ENCODE assay signal across 32 cellular contexts in the genomic region with DNA sequence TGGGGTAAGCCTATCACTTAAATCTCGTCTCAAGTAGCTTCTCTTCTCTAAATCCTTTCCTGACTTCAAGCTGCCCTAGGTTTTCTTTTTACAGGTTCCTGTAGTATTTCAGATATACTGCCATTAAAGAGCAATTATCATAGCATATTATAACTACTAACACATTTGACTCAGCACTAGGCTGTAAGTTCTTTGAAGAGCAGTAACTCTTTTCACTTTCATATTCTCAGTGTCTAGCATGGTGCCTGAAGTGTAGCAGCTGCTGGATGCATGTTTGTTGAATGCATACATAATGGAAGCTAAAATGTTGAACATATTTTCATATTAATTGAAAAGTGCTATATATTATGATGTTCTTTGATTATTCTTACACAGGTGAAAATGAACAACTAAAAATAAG. TPM values are rescaled to one million over a fixed set of nuclear protein-coding genes. Genes with fewer than 3 reads are reported as not detected.
DNase-seq lines count a peak whose midpoint lies in the region; ATAC-seq and TF ChIP-seq lines count a peak whose summit lies in the region.
"Had no signal": no experiment of that assay in that cellular context is flagged by ENCODE, and none has a peak within 500 bp of the region (broad histone marks: within the 10 kb centered on the region; RNA-seq: fewer than 3 reads in every experiment).

No MANE protein-coding gene starts in this region.

- H3K9me2 ChIP-seq in Loucy (replicated peaks; ENCODE audit: low read depth, low read length), result no peaks in the 10 kb centered on the region

- H3K27me3 ChIP-seq in Loucy (ENCODE audit: insufficient read depth, low read length, poor library complexity, severe bottlenecking) (no peaks in the 10 kb centered on the region), upper lobe of right lung (no peaks in the 10 kb centered on the region)
- H3K27me3 ChIP-seq in CD8-positive, alpha-beta T cell (ENCODE audit: insufficient read depth, low read length), result no peaks in the 10 kb centered on the region
- H3K27me3 ChIP-seq: BLaER1 treated with 17β-estradiol and CSF1 and Interleukin-3, amounts not matched to agents 10 nM and 100 nM; cardiac muscle cell; esophagus squamous epithelium; gastrocnemius medialis; thyroid gland had no signal

- H2AFZ ChIP-seq in Loucy (ENCODE audit: low read length), result no peak overlapping the region

- H3K4me1 ChIP-seq in Loucy (ENCODE audit: insufficient read depth, low read length, poor library complexity, severe bottlenecking), result peaks cover 8% of the 10 kb centered on the region
- no peaks in the 10 kb centered on the region for H3K4me1 ChIP-seq in CD8-positive, alpha-beta T cell (ENCODE audit: insufficient read depth, low read length)
- H3K4me1 ChIP-seq in upper lobe of right lung, result no peaks in the 10 kb centered on the region
- H3K4me1 ChIP-seq: esophagus squamous epithelium, gastrocnemius medialis, psoas muscle, thyroid gland had no signal

- H3K36me3 Mint-ChIP-seq in CD8-positive, alpha-beta T cell, result peaks cover 8% of the 10 kb centered on the region
- H3K36me3 Mint-ChIP-seq: immature natural killer cell had no signal

- no peak for TF ChIP-seq CTCF in Loucy (conservative IDR thresholded peaks at IDR 0.05; ENCODE audit: low read length)
- no peak for TF ChIP-seq CTCF in CD8-positive, alpha-beta T cell (IDR thresholded peaks at IDR 0.05)
- no peak for TF ChIP-seq CTCF in upper lobe of right lung (IDR thresholded peaks at IDR 0.05)

- H3K4me3 ChIP-seq in Loucy (ENCODE audit: low read length, poor library complexity, severe bottlenecking) (no peak overlapping the region), upper lobe of right lung (no peak overlapping the region)
- no peak overlapping the region for H3K4me3 ChIP-seq in CD8-positive, alpha-beta T cell (ENCODE audit: low read depth, low read length)
- H3K4me3 ChIP-seq: BLaER1 treated with 17β-estradiol and CSF1 and Interleukin-3, amounts not matched to agents 10 nM and 100 nM; cardiac muscle cell; esophagus squamous epithelium; gastrocnemius medialis; psoas muscle; thyroid gland had no signal

- POLR2A ChIA-PET in CD8-positive, alpha-beta T cell (lab: Charles Lee), result no interaction called here

- peaks cover 4% of the 10 kb centered on the region; the same call in 1 of the 2 replicates for H3F3A ChIP-seq in Loucy (ENCODE audit: low read depth)

- H3K27me3 Mint-ChIP-seq in CD8-positive, alpha-beta T cell (ENCODE audit: low read depth), result peaks cover 2% of the 10 kb centered on the region
- H3K27me3 Mint-ChIP-seq: dendritic cell treated with granulocyte-macrophage colony-stimulating factor and Interleukin-4, amounts not matched to agents 40 ng/mL and 50 ng/mL, for 4 days had no signal

- CTCF ChIA-PET in CD8-positive, alpha-beta T cell (lab: Charles Lee), result no interaction called here

- no peak for DNase-seq in cortex of kidney (lab: John Stamatoyannopoulos, UW)
- no peak for DNase-seq in CD8-positive, alpha-beta T cell
- no peak for DNase-seq in upper lobe of right lung
- DNase-seq: activated CD4-positive, alpha-beta T cell treated with anti-CD3 and anti-CD28 coated beads, Interleukin-2, amount 10 ng/mL, durations not matched to agents 7 days and 5 days; anterior cingulate cortex; esophagus squamous epithelium; gastrocnemius medialis; H9; hippocampal formation; immature natural killer cell; KG1; mesendoderm; NCI-H146; NCI-H510A; PC-3; psoas muscle; stimulated activated naive CD8-positive, alpha-beta T cell treated with anti-CD3 and anti-CD28 coated beads, Interleukin-15, amount 100 ng/mL, for 72 hours; T1000; thyroid gland had no signal

- intact Hi-C loops in CD8-positive, alpha-beta T cell (cut with DNase I, micrococcal nuclease), result no loop called here
- intact Hi-C loops in upper lobe of right lung (cut with DNase I), result no loop called here

- H3K4me1 Mint-ChIP-seq in CD8-positive, alpha-beta T cell (ENCODE audit: low read depth), result no peaks in the 10 kb centered on the region
- H3K4me1 Mint-ChIP-seq: activated naive CD4-positive, alpha-beta T cell treated with anti-CD3 and anti-CD28 coated beads, Interleukin-2, amount 50 U/mL, for 24 hours; immature natural killer cell had no signal

- no peak overlapping the region for H3K27ac Mint-ChIP-seq in CD8-positive, alpha-beta T cell
- H3K27ac Mint-ChIP-seq: activated CD4-positive, alpha-beta T cell treated with anti-CD3 and anti-CD28 coated beads, Interleukin-2, amount 10 ng/mL, durations not matched to agents 7 days and 5 days; activated naive CD4-positive, alpha-beta T cell treated with anti-CD3 and anti-CD28 coated beads, Interleukin-2, amount 50 U/mL, for 24 hours; dendritic cell treated with granulocyte-macrophage colony-stimulating factor and Interleukin-4, amounts not matched to agents 40 ng/mL and 50 ng/mL, for 4 days; H9; immature natural killer cell; stimulated activated naive CD8-positive, alpha-beta T cell treated with anti-CD3 and anti-CD28 coated beads, Interleukin-15, amount 100 ng/mL, for 72 hours had no signal

- no peaks in the 10 kb centered on the region for H3K9me3 ChIP-seq in Loucy (ENCODE audit: insufficient read depth, low read depth, low read length)
- H3K9me3 ChIP-seq in CD8-positive, alpha-beta T cell (ENCODE audit: low read length), result no peaks in the 10 kb centered on the region
- H3K9me3 ChIP-seq in upper lobe of right lung, result no peaks in the 10 kb centered on the region
- H3K9me3 ChIP-seq: BLaER1 treated with 17β-estradiol and CSF1 and Interleukin-3, amounts not matched to agents 10 nM and 100 nM; esophagus squamous epithelium; gastrocnemius medialis; psoas muscle; thyroid gland had no signal

- no peak overlapping the region for H3K9ac ChIP-seq in Loucy (ENCODE audit: low read depth, low read length, poor library complexity, severe bottlenecking)
- H3K9ac ChIP-seq: BLaER1 treated with 17β-estradiol and CSF1 and Interleukin-3, amounts not matched to agents 10 nM and 100 nM had no signal

- ATAC-seq in GM18867 (IDR thresholded peaks at IDR 0.05; ENCODE audit: unreplicated experiment), result peak; percentile 78
- peak; percentile 59 for ATAC-seq in GM21576 (IDR thresholded peaks at IDR 0.05; ENCODE audit: unreplicated experiment)
- peak; percentile 68 for ATAC-seq in HG03066 (IDR thresholded peaks at IDR 0.05; ENCODE audit: low read depth, unreplicated experiment)
- no peak for ATAC-seq in GM19397 (IDR thresholded peaks at IDR 0.05; ENCODE audit: unreplicated experiment)
- no peak for ATAC-seq in CD8-positive, alpha-beta T cell
- no peak for ATAC-seq in upper lobe of right lung
- ATAC-seq: gastrocnemius medialis; left lobe of liver; PC-3; psoas muscle; Right ventricle myocardium inferior; stimulated activated naive CD8-positive, alpha-beta T cell treated with anti-CD3 and anti-CD28 coated beads, Interleukin-15, amount 100 ng/mL, for 72 hours had no signal

- H3K36me3 ChIP-seq in Loucy (ENCODE audit: insufficient read depth, low read length), result no peaks in the 10 kb centered on the region
- H3K36me3 ChIP-seq in CD8-positive, alpha-beta T cell (ENCODE audit: insufficient read depth, low read length), result no peaks in the 10 kb centered on the region
- H3K36me3 ChIP-seq in upper lobe of right lung, result no peaks in the 10 kb centered on the region
- H3K36me3 ChIP-seq: BLaER1 treated with 17β-estradiol and CSF1 and Interleukin-3, amounts not matched to agents 10 nM and 100 nM; cardiac muscle cell; esophagus squamous epithelium; gastrocnemius medialis; thyroid gland had no signal

- H4K20me1 ChIP-seq in Loucy (ENCODE audit: insufficient read depth, low read length, poor library complexity, severe bottlenecking), result no peaks in the 10 kb centered on the region
- H4K20me1 ChIP-seq: BLaER1 treated with 17β-estradiol and CSF1 and Interleukin-3, amounts not matched to agents 10 nM and 100 nM had no signal

- no peaks in the 10 kb centered on the region for H3K9me3 Mint-ChIP-seq in CD8-positive, alpha-beta T cell
- H3K9me3 Mint-ChIP-seq: activated CD4-positive, alpha-beta T cell treated with anti-CD3 and anti-CD28 coated beads, Interleukin-2, amount 10 ng/mL, durations not matched to agents 7 days and 5 days; activated naive CD4-positive, alpha-beta T cell treated with anti-CD3 and anti-CD28 coated beads, Interleukin-2, amount 50 U/mL, for 24 hours; dendritic cell treated with granulocyte-macrophage colony-stimulating factor and Interleukin-4, amounts not matched to agents 40 ng/mL and 50 ng/mL, for 4 days; H9; immature natural killer cell; stimulated activated naive CD8-positive, alpha-beta T cell treated with anti-CD3 and anti-CD28 coated beads, Interleukin-15, amount 100 ng/mL, for 72 hours had no signal

- H3K4me3 Mint-ChIP-seq in CD8-positive, alpha-beta T cell, result no peak overlapping the region
- H3K4me3 Mint-ChIP-seq: activated CD4-positive, alpha-beta T cell treated with anti-CD3 and anti-CD28 coated beads, Interleukin-2, amount 10 ng/mL, durations not matched to agents 7 days and 5 days; activated naive CD4-positive, alpha-beta T cell treated with anti-CD3 and anti-CD28 coated beads, Interleukin-2, amount 50 U/mL, for 24 hours; dendritic cell treated with granulocyte-macrophage colony-stimulating factor and Interleukin-4, amounts not matched to agents 40 ng/mL and 50 ng/mL, for 4 days; H9; immature natural killer cell; stimulated activated naive CD8-positive, alpha-beta T cell treated with anti-CD3 and anti-CD28 coated beads, Interleukin-15, amount 100 ng/mL, for 72 hours had no signal

- no peak overlapping the region for H3K27ac ChIP-seq in CD8-positive, alpha-beta T cell (ENCODE audit: low read depth, low read length)
- H3K27ac ChIP-seq in upper lobe of right lung, result no peak overlapping the region
- H3K27ac ChIP-seq: BLaER1 treated with 17β-estradiol and CSF1 and Interleukin-3, amounts not matched to agents 10 nM and 100 nM; cardiac muscle cell; esophagus squamous epithelium; gastrocnemius medialis; psoas muscle; thyroid gland had no signal

- no peaks in the 10 kb centered on the region for H3K79me2 ChIP-seq in Loucy (ENCODE audit: insufficient read depth, low read length)

- H3K4me2 ChIP-seq in Loucy (ENCODE audit: low read depth, low read length, poor library complexity, severe bottlenecking), result peak overlapping the region; percentile 1
- H3K4me2 ChIP-seq: BLaER1 treated with 17β-estradiol and CSF1 and Interleukin-3, amounts not matched to agents 10 nM and 100 nM had no signal

RNA-seq across cellular contexts. Expression of a gene that starts 22.5 kb away (rescaled TPM):
- 1 to 10 TPM; 1.6 to 2.9 TPM for total RNA-seq in CD8-positive, alpha-beta T cell
- 0.78 TPM for total RNA-seq in upper lobe of right lung
- total RNA-seq: myocyte, PC-3 had no signal

RNA-seq across cellular contexts. Expression of a gene that starts 32.6 kb away (rescaled TPM):
- under 1 TPM in 1 of 2 experiments, not detected in 1; 0.44 TPM for total RNA-seq in CD8-positive, alpha-beta T cell
- total RNA-seq in upper lobe of right lung, result 884 TPM
- total RNA-seq: activated CD4-positive, alpha-beta T cell treated with anti-CD3 and anti-CD28 coated beads, Interleukin-2, amount 10 ng/mL, durations not matched to agents 7 days and 5 days; Daoy had no signal

Comparison
In these comparisons a context has a peak if more than half of its experiments do, and no peak if none do; other contexts are left out.
1. ATAC-seq: peak in GM18867 (single experiment), GM21576 (single experiment) and HG03066 (single experiment); none in GM19397 (single experiment), CD8-positive, alpha-beta T cell (single experiment) and upper lobe of right lung (single experiment).
2. RNA of a gene that starts 32.6 kb away (total RNA-seq): 884 TPM in upper lobe of right lung (single experiment); 0.44 TPM in CD8-positive, alpha-beta T cell; every median in the first group is over 100 times any median in the second.